ENCODE assay signal across 1 cellular context in the genomic region with DNA sequence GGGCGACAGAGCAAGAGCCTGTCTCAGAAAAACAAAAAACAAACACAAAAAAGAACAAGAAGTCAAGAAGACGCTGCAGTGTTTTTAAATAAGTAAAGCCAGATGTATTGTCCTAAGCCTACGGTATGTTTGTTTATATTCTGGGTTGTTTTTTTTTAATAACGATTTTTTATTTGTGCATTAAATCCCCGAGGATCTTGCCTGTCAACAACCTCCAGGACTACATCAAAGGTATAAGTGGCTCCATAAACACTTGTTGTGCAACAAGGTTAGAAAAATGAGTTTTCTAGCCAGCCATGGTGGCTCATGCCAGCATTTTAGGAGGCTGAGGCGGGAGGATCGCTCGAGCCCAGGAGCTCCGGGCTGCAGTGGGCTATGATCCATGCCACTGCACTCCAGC.
TF ChIP-seq lines count a peak whose summit lies in the region.

No MANE protein-coding gene starts in this region.

TF ChIP-seq in WTC11, 78 proteins besides CTCF, POLR2A, EP300 and RAD21 (continued from another document):
- TF ChIP-seq KAT7 (CRISPR knock-in tag; IDR thresholded peaks at IDR 0.05; ENCODE audit: borderline replicate concordance): no peak
